ENCODE assay signal across 20 cellular contexts in genomic region chr2:134240061-134240460, GRCh38.
"Had no signal": no experiment of that assay in that cellular context is flagged by ENCODE, and none has a peak within 500 bp of the region (broad histone marks: within the 10 kb centered on the region; RNA-seq: fewer than 3 reads in every experiment).

No MANE protein-coding gene starts in this region.

- ATAC-seq: activated CD8-positive, alpha-beta memory T cell treated with anti-CD3 and anti-CD28 coated beads, Interleukin-2, amount 10 ng/mL, durations not matched to agents 7 days and 5 days; left colon; lower lobe of right lung had no signal

- H3K4me3 Mint-ChIP-seq: activated B cell treated with CpG ODN at 0.5 μM for 24 hours; activated CD4-positive, alpha-beta memory T cell treated with anti-CD3 and anti-CD28 coated beads, Interleukin-2, amount 10 ng/mL, durations not matched to agents 7 days and 5 days; activated CD8-positive, alpha-beta memory T cell treated with anti-CD3 and anti-CD28 coated beads, Interleukin-2, amount 10 ng/mL, durations not matched to agents 7 days and 5 days; nephron progenitor cell had no signal

- H3K27ac Mint-ChIP-seq: activated CD4-positive, alpha-beta memory T cell treated with anti-CD3 and anti-CD28 coated beads, Interleukin-2, amount 10 ng/mL, durations not matched to agents 7 days and 5 days; activated CD8-positive, alpha-beta memory T cell treated with anti-CD3 and anti-CD28 coated beads, Interleukin-2, amount 10 ng/mL, durations not matched to agents 7 days and 5 days; nephron progenitor cell had no signal

- H3K9me3 Mint-ChIP-seq: activated B cell treated with CpG ODN at 0.5 μM for 24 hours; activated CD4-positive, alpha-beta memory T cell treated with anti-CD3 and anti-CD28 coated beads, Interleukin-2, amount 10 ng/mL, durations not matched to agents 7 days and 5 days had no signal

- H3K27me3 Mint-ChIP-seq: activated B cell treated with CpG ODN at 0.5 μM for 24 hours; activated CD4-positive, alpha-beta memory T cell treated with anti-CD3 and anti-CD28 coated beads, Interleukin-2, amount 10 ng/mL, durations not matched to agents 7 days and 5 days had no signal

- DNase-seq: activated B cell treated with CpG ODN at 0.5 μM for 24 hours; activated CD4-positive, alpha-beta memory T cell treated with anti-CD3 and anti-CD28 coated beads, Interleukin-2, amount 10 ng/mL, durations not matched to agents 7 days and 5 days; activated CD4-positive, alpha-beta T cell treated with anti-CD3 and anti-CD28 coated beads for 4 hours; activated CD8-positive, alpha-beta memory T cell treated with anti-CD3 and anti-CD28 coated beads, Interleukin-2, amount 10 ng/mL, durations not matched to agents 7 days and 5 days; activated effector memory CD4-positive, alpha-beta T cell treated with Interleukin-2 at 50 U/mL for 16 hours; activated naive CD4-positive, alpha-beta T cell treated with anti-CD3 and anti-CD28 coated beads, Interleukin-2, amount 50 U/mL, for 16 hours; activated T-cell treated with anti-CD3 and anti-CD28 coated beads, Interleukin-2, amount 50 U/mL, for 1 hour; dorsolateral prefrontal cortex; foreskin melanocyte; hypothalamus; islet precursor cell; left colon; lower lobe of right lung; nephron progenitor cell; occipital lobe; posterior cingulate gyrus; sigmoid colon; stimulated activated CD8-positive, alpha-beta memory T cell treated with anti-CD3 and anti-CD28 coated beads, Interleukin-4, amount 100 ng/mL, for 48 hours; stimulated activated naive CD4-positive, alpha-beta T cell treated with Interleukin-2 at 50 U/mL for 16 hours; thyroid gland had no signal
